In genomic region chr6:42942444-42942843, GRCh38 we compare ENCODE assay signal across 1 cellular context.
TF ChIP-seq lines count a peak whose summit lies in the region.

No MANE protein-coding gene starts in this region.

TF ChIP-seq in HepG2, 621 proteins besides CTCF, POLR2A, EP300 and RAD21 (continued from another document and continues in another):
- no peak for TF ChIP-seq PRDM4 (CRISPR knock-in tag; IDR thresholded peaks at IDR 0.05; ENCODE audit: borderline replicate concordance)
- TF ChIP-seq ZNF460 (CRISPR knock-in tag; IDR thresholded peaks at IDR 0.05; ENCODE audit: borderline replicate concordance), result no peak
- TF ChIP-seq ZNF431 (CRISPR knock-in tag; IDR thresholded peaks at IDR 0.05; ENCODE audit: borderline replicate concordance, low read depth), result no peak
- no peak for TF ChIP-seq FUBP1 (CRISPR knock-in tag; IDR thresholded peaks at IDR 0.05; ENCODE audit: borderline replicate concordance)
- TF ChIP-seq IKZF4 (CRISPR knock-in tag; IDR thresholded peaks at IDR 0.05; ENCODE audit: borderline replicate concordance, low read depth, not compliant biosample characterization), result no peak
- TF ChIP-seq PAX8 (CRISPR knock-in tag; IDR thresholded peaks at IDR 0.05; ENCODE audit: borderline replicate concordance), result no peak
- no peak for TF ChIP-seq TAF15 (IDR thresholded peaks at IDR 0.05; ENCODE audit: low read depth, low read length, poor library complexity, severe bottlenecking)
- no peak for TF ChIP-seq MEF2D (CRISPR knock-in tag; IDR thresholded peaks at IDR 0.05)
- no peak for TF ChIP-seq KLF15 (CRISPR knock-in tag; IDR thresholded peaks at IDR 0.05; ENCODE audit: borderline replicate concordance)
- peak; percentile 62 for TF ChIP-seq NR2F6 (IDR thresholded peaks at IDR 0.05)
- peak; percentile 77; the same call in 1 of the 2 replicates for TF ChIP-seq NR2F6 (CRISPR knock-in tag; IDR thresholded peaks at IDR 0.05)
- no peak for TF ChIP-seq PRPF4 (IDR thresholded peaks at IDR 0.05; ENCODE audit: low read depth, low read length, poor library complexity, severe bottlenecking)
- no peak for TF ChIP-seq ELF1 (CRISPR knock-in tag; IDR thresholded peaks at IDR 0.05)
- no peak for TF ChIP-seq ZSCAN20 (CRISPR knock-in tag; IDR thresholded peaks at IDR 0.05; ENCODE audit: borderline replicate concordance)
- no peak for TF ChIP-seq HBP1 (CRISPR knock-in tag; IDR thresholded peaks at IDR 0.05; ENCODE audit: low read depth)
- TF ChIP-seq IKZF1 (IDR thresholded peaks at IDR 0.05), result no peak
- no peak for TF ChIP-seq CENPBD1 (CRISPR knock-in tag; IDR thresholded peaks at IDR 0.05; ENCODE audit: borderline replicate concordance, low read depth)
- TF ChIP-seq NONO (IDR thresholded peaks at IDR 0.05), result no peak
- TF ChIP-seq NONO (CRISPR knock-in tag; conservative IDR thresholded peaks at IDR 0.05), result no peak
- TF ChIP-seq USF2 (IDR thresholded peaks at IDR 0.05; ENCODE audit: low read depth, low read length), result no peak
- no peak for TF ChIP-seq USF2 (CRISPR knock-in tag; IDR thresholded peaks at IDR 0.05; ENCODE audit: borderline replicate concordance)
- no peak for TF ChIP-seq ZNF205 (CRISPR knock-in tag; IDR thresholded peaks at IDR 0.05)
- no peak for TF ChIP-seq ZNF879 (CRISPR knock-in tag; IDR thresholded peaks at IDR 0.05)
- TF ChIP-seq ZNF225 (CRISPR knock-in tag; IDR thresholded peaks at IDR 0.05), result no peak
- TF ChIP-seq ZNF616 (CRISPR knock-in tag; IDR thresholded peaks at IDR 0.05; ENCODE audit: low read depth), result no peak
- no peak for TF ChIP-seq ZNF367 (CRISPR knock-in tag; IDR thresholded peaks at IDR 0.05; ENCODE audit: borderline replicate concordance)
- TF ChIP-seq ZFP82 (CRISPR knock-in tag; IDR thresholded peaks at IDR 0.05; ENCODE audit: borderline replicate concordance), result no peak
- TF ChIP-seq GRHL1 (CRISPR knock-in tag; conservative IDR thresholded peaks at IDR 0.05), result no peak
- 0 out of 2 replicates have a peak, but pooled peaks have one; percentile 6 for TF ChIP-seq ETV6 (CRISPR knock-in tag; conservative IDR thresholded peaks at IDR 0.05)
- peak; percentile 34; the same call in 1 of the 2 replicates for TF ChIP-seq GATAD2A (CRISPR knock-in tag; IDR thresholded peaks at IDR 0.05)
- TF ChIP-seq ZNF557 (CRISPR knock-in tag; IDR thresholded peaks at IDR 0.05), result no peak
- TF ChIP-seq CREB3 (CRISPR knock-in tag; IDR thresholded peaks at IDR 0.05), result no peak
- TF ChIP-seq ZNF598 (CRISPR knock-in tag; IDR thresholded peaks at IDR 0.05; ENCODE audit: borderline replicate concordance), result no peak
- TF ChIP-seq ZMYM3 (CRISPR knock-in tag; IDR thresholded peaks at IDR 0.05), result no peak
- TF ChIP-seq ARID2 (CRISPR knock-in tag; IDR thresholded peaks at IDR 0.05; ENCODE audit: borderline replicate concordance), result no peak
- no peak for TF ChIP-seq ZFP37 (CRISPR knock-in tag; IDR thresholded peaks at IDR 0.05; ENCODE audit: borderline replicate concordance)
- TF ChIP-seq ZNF574 (CRISPR knock-in tag; IDR thresholded peaks at IDR 0.05), result peak; percentile 42; the same call in 1 of the 2 replicates
- no peak for TF ChIP-seq ZNF235 (CRISPR knock-in tag; IDR thresholded peaks at IDR 0.05; ENCODE audit: borderline replicate concordance)
- TF ChIP-seq POGZ (CRISPR knock-in tag; IDR thresholded peaks at IDR 0.05), result no peak
- no peak for TF ChIP-seq PLSCR1 (CRISPR knock-in tag; IDR thresholded peaks at IDR 0.05; ENCODE audit: borderline replicate concordance)
- no peak for TF ChIP-seq ELK4 (CRISPR knock-in tag; IDR thresholded peaks at IDR 0.05; ENCODE audit: borderline replicate concordance)
- no peak for TF ChIP-seq JUNB (CRISPR knock-in tag; IDR thresholded peaks at IDR 0.05; ENCODE audit: borderline replicate concordance)
- peak; percentile 35; the same call in 1 of the 2 replicates for TF ChIP-seq CBFB (CRISPR knock-in tag; IDR thresholded peaks at IDR 0.05)
- TF ChIP-seq SRF (IDR thresholded peaks at IDR 0.05; ENCODE audit: low read depth, low read length), result no peak
- TF ChIP-seq HMGXB4 (CRISPR knock-in tag; IDR thresholded peaks at IDR 0.05; ENCODE audit: borderline replicate concordance in 1 of 2, low read depth in 1 of 2), result no peak
- no peak for TF ChIP-seq HOXA9 (CRISPR knock-in tag; IDR thresholded peaks at IDR 0.05; ENCODE audit: borderline replicate concordance)
